ENCODE assay signal across 8 cellular contexts in the genomic region with DNA sequence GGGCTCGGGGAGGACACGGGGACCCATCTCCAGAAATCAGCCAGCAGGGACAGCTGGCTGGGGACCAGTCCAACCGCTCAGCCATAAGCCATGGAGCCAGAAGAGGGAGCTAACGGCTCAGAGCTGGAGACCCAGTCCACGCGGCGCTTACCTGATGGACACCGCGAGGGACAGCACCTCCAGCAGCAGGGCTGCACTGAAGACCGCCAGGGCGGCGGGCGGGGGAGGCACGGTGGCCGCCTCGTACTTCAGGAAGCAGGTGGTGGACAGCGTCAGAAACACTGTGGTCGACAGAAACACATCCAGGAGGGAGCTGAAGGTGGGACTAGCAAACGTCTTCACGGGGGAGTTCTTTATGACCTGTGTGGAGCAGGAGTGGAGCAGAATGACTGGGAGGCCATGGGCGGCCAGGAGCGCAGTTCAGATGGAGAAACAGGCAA.
DNase-seq lines count a peak whose midpoint lies in the region; FAIRE-seq and TF ChIP-seq lines count a peak whose summit lies in the region.

No MANE protein-coding gene starts in this region.

- H3K4me1 ChIP-seq in hepatocyte (ENCODE audit: insufficient read depth) (peaks cover 12% of the 10 kb centered on the region), small intestine (ENCODE audit: control insufficient read depth in 2 of 2, insufficient read depth in 1 of 2, low read depth in 1 of 2, low read length in 1 of 2) (no peaks in the 10 kb centered on the region)

- POLR2A ChIA-PET in RWPE1 (lab: Yijun Ruan, JAX; ENCODE audit: low non-redundant PET): no interaction called here

- H2AFZ ChIP-seq in hepatocyte: no peak overlapping the region

- H3K27me3 ChIP-seq in hepatocyte: no peaks in the 10 kb centered on the region
- H3K27me3 ChIP-seq in small intestine (ENCODE audit: control insufficient read depth in 2 of 2, insufficient read depth in 2 of 2, low read length in 2 of 2): no peaks in the 10 kb centered on the region

- H3K27ac ChIP-seq in RWPE1 (no peak overlapping the region; the same call in 1 of the 2 replicates), hepatocyte (no peak overlapping the region), small intestine (ENCODE audit: low read depth in 1 of 2, low read length in 1 of 2) (no peak overlapping the region)

- DNase-seq in C1 segment of cervical spinal cord (lab: John Stamatoyannopoulos, UW) (peak in 11 of 14 donors; percentile 1 to 74 (median 13)), HT1080 (ENCODE audit: low read depth) (peak; percentile 47), RWPE1 (ENCODE audit: low spot score) (peak; percentile 80), astrocyte of the cerebellum (ENCODE audit: low read depth) (peak; percentile 53), hepatocyte (ENCODE audit: low spot score) (peak; percentile 91), small intestine (peak; percentile 75), NCI-H1436 treated with DMSO at 0.1 percent for 48 hours (lab: John Stamatoyannopoulos, UW) (no peak), NCI-H2081 treated with DMSO at 0.1 percent for 48 hours (lab: John Stamatoyannopoulos, UW) (no peak)

- peak; percentile 82 for TF ChIP-seq CTCF in RWPE1 (conservative IDR thresholded peaks at IDR 0.05; ENCODE audit: low read depth)
- TF ChIP-seq CTCF in astrocyte of the cerebellum (IDR thresholded peaks at IDR 0.05; ENCODE audit: low read depth, low read length, missing control alignments): peak; percentile 80
- peak; percentile 80 for TF ChIP-seq CTCF in hepatocyte (IDR thresholded peaks at IDR 0.05; ENCODE audit: poor library complexity)

- CTCF ChIA-PET in RWPE1 (lab: Yijun Ruan, JAX): interaction anchor here (0.6 to 2.6 kb wide), 28 partner anchors 14 to 420 kb away, joined by 3 to 32 read pairs (median 4); partner anchors contain the start of genes ADCY9 and TFAP4

- no peak for FAIRE-seq in small intestine (lab: Jason Lieb, UNC)

- H3K9me2 ChIP-seq in hepatocyte (replicated peaks; ENCODE audit: insufficient read depth): no peaks in the 10 kb centered on the region

- H3K4me3 ChIP-seq in astrocyte of the cerebellum (ENCODE audit: low read depth, low read length) (no peak overlapping the region), hepatocyte (no peak overlapping the region), small intestine (ENCODE audit: low read depth in 1 of 2, low read length in 2 of 2) (no peak overlapping the region)

- 21% methylated on average over 22 of the region's 22 CpGs for WGBS in hepatocyte (ENCODE audit: low lambda C conversion rate, missing lambda C conversion rate)
- 21 to 22% (median 22%) methylated on average over 22 of the region's 22 CpGs for WGBS in small intestine, 3 donors

- H3K79me2 ChIP-seq in hepatocyte: no peaks in the 10 kb centered on the region

- H3K9me3 ChIP-seq in hepatocyte (ENCODE audit: low read depth) (no peaks in the 10 kb centered on the region), small intestine (ENCODE audit: control insufficient read depth, low read depth) (no peaks in the 10 kb centered on the region)

- in situ Hi-C loops in astrocyte of the cerebellum (cut with HindIII; ENCODE audit: low sequenced_read_pairs): no loop called here

- H4K20me1 ChIP-seq in hepatocyte (ENCODE audit: insufficient read depth, poor library complexity, severe bottlenecking): no peaks in the 10 kb centered on the region

- H3K36me3 ChIP-seq in hepatocyte (replicated peaks; ENCODE audit: insufficient read depth, low read depth): no peaks in the 10 kb centered on the region
- peaks cover 2% of the 10 kb centered on the region in 2 donors for H3K36me3 ChIP-seq in small intestine (ENCODE audit: control insufficient read depth in 2 of 2, insufficient read depth in 2 of 2, low read length in 2 of 2)

- peak overlapping the region; percentile 34 for H3K4me2 ChIP-seq in hepatocyte

Comparison
In these comparisons a context has a peak if more than half of its experiments do, and no peak if none do; other contexts are left out.
1. DNase-seq: peak in C1 segment of cervical spinal cord (11 of 14), HT1080 (single experiment), RWPE1 (single experiment), astrocyte of the cerebellum (single experiment), hepatocyte (single experiment) and small intestine (single experiment); none in NCI-H1436 treated with DMSO at 0.1 percent for 48 hours (single experiment) and NCI-H2081 treated with DMSO at 0.1 percent for 48 hours (single experiment).
2. Peak in every context shown above with its lines, with median percentiles within 50 percentile points of each other: CTCF ChIP-seq.